In the genomic region with DNA sequence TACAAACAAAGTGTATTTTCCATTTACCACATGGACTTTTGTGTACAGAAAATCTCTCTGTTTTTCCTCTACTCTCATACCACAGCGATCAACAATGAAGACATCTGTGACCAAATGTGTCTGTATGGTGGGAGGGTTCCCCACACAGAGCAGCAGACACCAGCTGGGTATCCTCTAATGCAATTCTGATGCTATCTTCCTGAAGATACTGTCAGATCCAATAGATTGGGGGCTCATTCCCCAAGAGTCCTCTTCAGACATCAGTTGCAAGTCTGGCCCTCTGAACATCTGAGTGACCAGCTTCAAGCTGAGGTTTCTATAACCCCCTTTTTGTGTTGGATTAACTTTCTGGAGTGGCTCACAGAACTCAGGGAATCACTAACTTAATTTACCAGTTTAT, we compare ENCODE assay signal across 35 cellular contexts.
"Had no signal": no experiment of that assay in that cellular context is flagged by ENCODE, and none has a peak within 500 bp of the region (broad histone marks: within the 10 kb centered on the region; RNA-seq: fewer than 3 reads in every experiment).

No MANE protein-coding gene starts in this region.

- H3K27me3 ChIP-seq: MG63 had no signal

- H3K27ac ChIP-seq: KMS-11 had no signal

- H3K9ac ChIP-seq: KMS-11 had no signal

- H3K36me3 ChIP-seq: MG63 had no signal

- DNase-seq: Karpas-422, Kasumi-1, MG63, MM.1S, MV-4-11, NCI-H1048, NCI-H1092, NCI-H1092 treated with DMSO at 0.1 percent for 48 hours, NCI-H1105, NCI-H1105 treated with DMSO at 0.1 percent for 48 hours, NCI-H1417, NCI-H1417 treated with DMSO at 0.1 percent for 48 hours, NCI-H1436, NCI-H1436 treated with DMSO at 0.1 percent for 48 hours, NCI-H146, NCI-H1694, NCI-H1694 treated with DMSO at 0.1 percent for 48 hours, NCI-H187, NCI-H187 treated with DMSO at 0.1 percent for 48 hours, NCI-H1930, NCI-H2029, NCI-H2029 treated with DMSO at 0.1 percent for 48 hours, NCI-H2081, NCI-H2081 treated with DMSO at 0.1 percent for 48 hours, NCI-H2107, NCI-H2171, NCI-H2171 treated with DMSO at 0.1 percent for 48 hours, NCI-H2227 treated with DMSO at 0.1 percent for 48 hours, NCI-H226, NCI-H345, NCI-H446, NCI-H446 treated with DMSO at 0.1 percent for 48 hours, NCI-H510A, NCI-H510A treated with DMSO at 0.1 percent for 48 hours had no signal

- H3K4me3 ChIP-seq: MG63 had no signal

- H3K4me2 ChIP-seq: KMS-11 had no signal

- H3K9me3 ChIP-seq: MG63 had no signal
